12 cellular contexts compared by ENCODE assay signal in the genomic region with DNA sequence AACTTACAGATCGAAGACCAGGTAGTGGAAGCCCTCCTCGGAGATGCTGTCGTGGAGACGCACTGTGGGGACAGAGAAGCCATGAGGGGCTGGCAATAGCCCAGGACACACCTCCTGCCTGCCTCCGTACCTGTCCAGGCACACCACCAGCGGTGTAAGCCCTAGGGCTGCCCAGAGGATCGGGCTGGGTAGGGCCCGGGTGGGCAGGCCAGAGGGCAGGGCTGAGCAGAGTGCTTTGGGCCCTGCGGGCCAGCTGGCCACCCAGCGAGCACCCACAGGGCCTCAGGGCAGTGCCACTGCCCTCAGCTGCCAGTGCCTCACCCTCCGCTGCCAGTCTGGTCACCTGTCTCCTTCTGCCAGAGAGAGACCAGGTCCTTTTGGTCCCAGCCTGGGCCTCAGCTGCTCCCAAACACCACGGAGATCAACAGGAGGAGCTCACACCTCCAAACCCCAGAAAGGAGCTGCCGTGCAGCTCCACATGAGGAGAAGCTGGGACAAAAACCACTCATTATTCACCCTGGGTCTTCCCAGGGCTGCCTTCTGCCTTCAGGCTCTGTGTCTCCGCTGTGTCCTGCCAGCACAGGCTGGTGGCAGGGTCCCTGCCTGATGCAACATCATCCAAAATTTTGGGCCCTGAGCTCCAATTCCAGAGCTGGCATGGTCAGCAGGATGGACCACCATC. TPM values are rescaled to one million over a fixed set of nuclear protein-coding genes. Genes with fewer than 3 reads are reported as not detected.
DNase-seq lines count a peak whose midpoint lies in the region; ATAC-seq, FAIRE-seq and TF ChIP-seq lines count a peak whose summit lies in the region.
"Had no signal": no experiment of that assay in that cellular context is flagged by ENCODE, and none has a peak within 500 bp of the region (broad histone marks: within the 10 kb centered on the region; RNA-seq: fewer than 3 reads in every experiment).

No MANE protein-coding gene starts in this region.

- H3K4me1 ChIP-seq in right lobe of liver (peaks cover 0 to 5% (median 0%) of the 10 kb centered on the region in 4 donors), tibial artery (peaks cover 17 to 42% (median 36%) of the 10 kb centered on the region in 4 donors)

- ATAC-seq in right lobe of liver, result no peak

- intact Hi-C loops in MCF 10A (cut with micrococcal nuclease) (loop anchor here (5.0 kb wide), 1 partner anchor 33 kb away; no protein-coding TSS in a partner anchor), right lobe of liver (cut with DNase I) (no loop called here), tibial artery (cut with DNase I; ENCODE audit: low total_unique reads) (no loop called here)

- TF ChIP-seq CTCF in MCF 10A (IDR thresholded peaks at IDR 0.05; ENCODE audit: unreplicated experiment) (no peak), right lobe of liver (IDR thresholded peaks at IDR 0.05) (no peak), tibial artery (IDR thresholded peaks at IDR 0.05) (no peak), D721Med (IDR thresholded peaks at IDR 0.05; ENCODE audit: insufficient read depth, missing control alignments) (no peak)

- H3K27ac ChIP-seq in right lobe of liver, result peak overlapping the region; percentile 33 to 58 (median 53)
- H3K27ac ChIP-seq in tibial artery, result peak overlapping the region; percentile 75 to 83

- TF ChIP-seq POLR2A in right lobe of liver (IDR thresholded peaks at IDR 0.05), result no peak

- CTCF ChIA-PET in MCF 10A (lab: Yijun Ruan, JAX), result interaction anchor here (1.0 to 2.1 kb wide), 2 partner anchors 18 to 147 kb away, joined by 3 to 7 read pairs; no protein-coding TSS in a partner anchor

- H3K27me3 Mint-ChIP-seq in activated T-cell treated with anti-CD3 and anti-CD28 coated beads, Interleukin-2, amount 50 U/mL, for 24 hours, result no peaks in the 10 kb centered on the region
- no peaks in the 10 kb centered on the region for H3K27me3 Mint-ChIP-seq in MCF 10A (ENCODE audit: insufficient read depth, unreplicated experiment)

- WGBS in right lobe of liver (ENCODE audit: insufficient coverage, low coverage, low lambda C conversion rate, missing lambda C conversion rate), result no CpG with 5 or more reads among the region's 14 CpGs

- H3K4me3 ChIP-seq in right lobe of liver (no peak overlapping the region), tibial artery (no peak overlapping the region)

- H3K36me3 ChIP-seq in right lobe of liver, result no peaks in the 10 kb centered on the region
- no peaks in the 10 kb centered on the region for H3K36me3 ChIP-seq in tibial artery

- no peaks in the 10 kb centered on the region for H3K36me3 Mint-ChIP-seq in activated T-cell treated with anti-CD3 and anti-CD28 coated beads, Interleukin-2, amount 50 U/mL, for 24 hours (ENCODE audit: low read depth)
- H3K36me3 Mint-ChIP-seq in MCF 10A (ENCODE audit: insufficient read depth, unreplicated experiment), result no peaks in the 10 kb centered on the region

- FAIRE-seq in D721Med (lab: Jason Lieb, UNC), result no peak

- DNase-seq in activated T-cell treated with anti-CD3 and anti-CD28 coated beads, Interleukin-2, amount 50 U/mL, for 24 hours, result peak; percentile 48
- DNase-seq in activated T-cell treated with anti-CD3 and anti-CD28 coated beads for 4 hours (no peak), MCF 10A (ENCODE audit: unreplicated experiment) (peak; percentile 38), right lobe of liver (no peak), tibial artery (no peak), NCI-H146 (lab: John Stamatoyannopoulos, UW) (no peak), D721Med (ENCODE audit: insufficient read length, low spot score) (no peak)
- no peak for DNase-seq in stimulated activated CD4-positive, alpha-beta T cell treated with anti-CD3 and anti-CD28 coated beads, Interleukin-1b, Interleukin-23, amount 100 ng/mL, for 48 hours
- DNase-seq: activated CD4-positive, CD25-positive, alpha-beta regulatory T cell; nephron progenitor cell; OCI-M1; stimulated activated CD4-positive, alpha-beta T cell treated with anti-CD3 and anti-CD28 coated beads, Interleukin-2, amount 100 ng/mL, for 48 hours had no signal

- no peaks in the 10 kb centered on the region for H3K9me3 Mint-ChIP-seq in activated T-cell treated with anti-CD3 and anti-CD28 coated beads, Interleukin-2, amount 50 U/mL, for 24 hours
- no peaks in the 10 kb centered on the region for H3K9me3 Mint-ChIP-seq in MCF 10A (ENCODE audit: unreplicated experiment)

- H3K27me3 ChIP-seq in right lobe of liver, result no peaks in the 10 kb centered on the region
- H3K27me3 ChIP-seq in tibial artery, result peaks cover 0 to 10% of the 10 kb centered on the region in 2 donors

- no peaks in the 10 kb centered on the region for H3K9me3 ChIP-seq in right lobe of liver
- no peaks in the 10 kb centered on the region for H3K9me3 ChIP-seq in tibial artery

- peaks cover 55% of the 10 kb centered on the region for H3K4me1 Mint-ChIP-seq in activated T-cell treated with anti-CD3 and anti-CD28 coated beads, Interleukin-2, amount 50 U/mL, for 24 hours (ENCODE audit: low read depth)
- peaks cover 34% of the 10 kb centered on the region for H3K4me1 Mint-ChIP-seq in MCF 10A (ENCODE audit: insufficient read depth, unreplicated experiment)

- peak overlapping the region; percentile 57 for H3K4me3 Mint-ChIP-seq in activated T-cell treated with anti-CD3 and anti-CD28 coated beads, Interleukin-2, amount 50 U/mL, for 24 hours
- H3K4me3 Mint-ChIP-seq in MCF 10A (ENCODE audit: unreplicated experiment), result peak overlapping the region; percentile 3

- BruUV-seq in MCF 10A (replicated peaks; lab: Mats Ljungman, UMichigan), result no TSS peak

- peak overlapping the region; percentile 90 for H3K27ac Mint-ChIP-seq in activated T-cell treated with anti-CD3 and anti-CD28 coated beads, Interleukin-2, amount 50 U/mL, for 24 hours
- H3K27ac Mint-ChIP-seq in MCF 10A (ENCODE audit: low read depth, unreplicated experiment), result peak overlapping the region; percentile 54

- POLR2A ChIA-PET in MCF 10A (lab: Yijun Ruan, JAX), result interaction anchor here (0.8 to 1.1 kb wide), 4 partner anchors 20 to 171 kb away, joined by 3 to 4 read pairs (median 3); a partner anchor contains a TSS

RNA-seq across cellular contexts. Expression of a gene that starts 58.2 kb away (rescaled TPM):
- 107 and 153 TPM in 2 replicates for total RNA-seq in MCF 10A (2022)
- total RNA-seq in right lobe of liver, result 10 to 100 TPM; 15.0 to 23.8 (median 19.2) TPM

Comparison
In these comparisons a context has a peak if more than half of its experiments do, and no peak if none do; other contexts are left out.
1. DNase-seq: peak in activated T-cell treated with anti-CD3 and anti-CD28 coated beads, Interleukin-2, amount 50 U/mL, for 24 hours (single experiment) and MCF 10A (single experiment); none in activated T-cell treated with anti-CD3 and anti-CD28 coated beads for 4 hours (single experiment), right lobe of liver (0 of 3), tibial artery (0 of 2), stimulated activated CD4-positive, alpha-beta T cell treated with anti-CD3 and anti-CD28 coated beads, Interleukin-1b, Interleukin-23, amount 100 ng/mL, for 48 hours (single experiment), NCI-H146 (single experiment) and D721Med (single experiment).